19 cellular contexts compared by ENCODE assay signal in genomic region chr2:16655457-16655837, GRCh38. TPM values are rescaled to one million over a fixed set of nuclear protein-coding genes. Genes with fewer than 3 reads are reported as not detected.
A peak's percentile ranks its signal among the peaks of the same experiment; 100 is the strongest.
DNase-seq lines count a peak whose midpoint lies in the region; ATAC-seq and TF ChIP-seq lines count a peak whose summit lies in the region.
"Had no signal": no experiment of that assay in that cellular context is flagged by ENCODE, and none has a peak within 500 bp of the region (broad histone marks: within the 10 kb centered on the region; RNA-seq: fewer than 3 reads in every experiment).

No MANE protein-coding gene starts in this region.

- ATAC-seq in heart left ventricle (no peak), Right ventricle myocardium inferior (no peak)
- ATAC-seq: SK-N-SH treated with all-trans-retinoic acid at 6 μM for 48 hours had no signal

- peaks cover 5% of the 10 kb centered on the region for H3K36me3 Mint-ChIP-seq in glutamatergic neuron (ENCODE audit: unreplicated experiment)
- H3K36me3 Mint-ChIP-seq: CD4-positive, CD25-positive, alpha-beta regulatory T cell had no signal

- no peaks in the 10 kb centered on the region for H3K36me3 ChIP-seq in heart left ventricle
- H3K36me3 ChIP-seq in neutrophil: peaks cover 26% of the 10 kb centered on the region
- no peaks in the 10 kb centered on the region for H3K36me3 ChIP-seq in uterus
- H3K36me3 ChIP-seq: suprapubic skin had no signal

- H3K27ac ChIP-seq in heart left ventricle (peak overlapping the region in 8 of 12 donors; percentile 12 to 85 (median 37)), neutrophil (peak overlapping the region; percentile 59), uterus (peak overlapping the region; percentile 78 to 81)
- H3K27ac ChIP-seq: PC-9, suprapubic skin had no signal

- TF ChIP-seq CTCF in heart left ventricle (IDR thresholded peaks at IDR 0.05) (no peak), neutrophil (IDR thresholded peaks at IDR 0.05) (no peak), uterus (IDR thresholded peaks at IDR 0.05) (no peak), glutamatergic neuron (IDR thresholded peaks at IDR 0.05; ENCODE audit: partially characterized antibody, unreplicated experiment) (no peak)

- H3K9me3 Mint-ChIP-seq in glutamatergic neuron (ENCODE audit: unreplicated experiment): no peaks in the 10 kb centered on the region

- no peak overlapping the region for H3K4me3 ChIP-seq in heart left ventricle
- H3K4me3 ChIP-seq in neutrophil (ENCODE audit: low read depth in 1 of 2, low read length in 1 of 2): no peak overlapping the region
- no peak overlapping the region for H3K4me3 ChIP-seq in uterus
- H3K4me3 ChIP-seq: PC-9, suprapubic skin had no signal

- no peaks in the 10 kb centered on the region for H3K27me3 Mint-ChIP-seq in glutamatergic neuron (ENCODE audit: unreplicated experiment)

- H3K9me3 ChIP-seq in heart left ventricle: no peaks in the 10 kb centered on the region
- no peaks in the 10 kb centered on the region for H3K9me3 ChIP-seq in neutrophil
- no peaks in the 10 kb centered on the region for H3K9me3 ChIP-seq in uterus
- H3K9me3 ChIP-seq: suprapubic skin had no signal

- no peak overlapping the region for H3K4me3 Mint-ChIP-seq in glutamatergic neuron (ENCODE audit: unreplicated experiment)
- H3K4me3 Mint-ChIP-seq: CD4-positive, CD25-positive, alpha-beta regulatory T cell had no signal

- H3K4me1 Mint-ChIP-seq in glutamatergic neuron (ENCODE audit: low read depth, unreplicated experiment): peaks cover 23% of the 10 kb centered on the region
- H3K4me1 Mint-ChIP-seq: CD4-positive, CD25-positive, alpha-beta regulatory T cell had no signal

- H3K27me3 ChIP-seq in heart left ventricle (no peaks in the 10 kb centered on the region), neutrophil (no peaks in the 10 kb centered on the region), uterus (no peaks in the 10 kb centered on the region)
- H3K27me3 ChIP-seq: suprapubic skin had no signal

- H3K27ac Mint-ChIP-seq in glutamatergic neuron (ENCODE audit: unreplicated experiment): no peak overlapping the region
- H3K27ac Mint-ChIP-seq: CD4-positive, CD25-positive, alpha-beta regulatory T cell had no signal

- 78 to 85% (median 83%) methylated on average over 6 of the region's 6 CpGs for WGBS in heart left ventricle, 4 donors

- no peak for TF ChIP-seq POLR2A in heart left ventricle (IDR thresholded peaks at IDR 0.05)
- TF ChIP-seq POLR2A in uterus (IDR thresholded peaks at IDR 0.05): no peak

- H3K4me1 ChIP-seq in heart left ventricle: peaks cover 0 to 99% (median 52%) of the 10 kb centered on the region in 12 donors
- H3K4me1 ChIP-seq in neutrophil (ENCODE audit: control insufficient read depth in 1 of 2, insufficient read depth in 1 of 2, low read depth in 1 of 2, low read length in 1 of 2): peaks cover 62 to 66% of the 10 kb centered on the region in 2 experiments
- peaks cover 24 to 28% of the 10 kb centered on the region in 2 donors for H3K4me1 ChIP-seq in uterus

- no peak for DNase-seq in heart left ventricle
- no peak for DNase-seq in Right ventricle myocardium inferior (ENCODE audit: missing footprints)
- DNase-seq in ecto neural progenitor cell (ENCODE audit: low spot score): peak; percentile 26
- DNase-seq in uterus: peak in 1 of 2 donors; percentile 48
- no peak for DNase-seq in glutamatergic neuron
- DNase-seq in medulla oblongata (ENCODE audit: extremely low spot score): no peak
- no peak for DNase-seq in stimulated activated CD4-positive, alpha-beta T cell treated with anti-CD3 and anti-CD28 coated beads, Interleukin-15, amount 100 ng/mL, for 24 hours
- DNase-seq: activated CD4-positive, alpha-beta T cell treated with anti-CD3 and anti-CD28 coated beads, Interleukin-2, amount 50 U/mL, for 4 hours; activated naive CD4-positive, alpha-beta T cell treated with anti-CD3 and anti-CD28 coated beads, Interleukin-2, amount 50 U/mL, for 16 hours; activated T-cell treated with anti-CD3 and anti-CD28 coated beads, Interleukin-2, amount 50 U/mL, for 1 hour; CD4-positive, CD25-positive, alpha-beta regulatory T cell; DMS79; MM.1S; NCI-H2029 treated with DMSO at 0.1 percent for 48 hours; NCI-H524 had no signal

- intact Hi-C loops in heart left ventricle (cut with DNase I) (no loop called here), Right ventricle myocardium inferior (cut with DNase I) (no loop called here), uterus (cut with DNase I; ENCODE audit: low total_unique reads) (no loop called here)

RNA-seq across cellular contexts. Expression of gene CYRIA, which starts 10.2 kb away (rescaled TPM):
- 10 to 100 TPM in 2 of 9 donors, 1 to 10 TPM in 6, under 1 TPM in 1; 0.86 to 19.9 (median 3.0) TPM for total RNA-seq in heart left ventricle
- 1 to 10 TPM in 1 of 2 donors, under 1 TPM in 1; 0.95 to 1.6 TPM for polyA plus RNA-seq in heart left ventricle
- 5.1 TPM for total RNA-seq in Right ventricle myocardium inferior
- total RNA-seq in uterus: 10 to 100 TPM in 1 of 4 donors, 1 to 10 TPM in 3; 4.4 to 29.6 (median 8.1) TPM
- 19.3 TPM for total RNA-seq in glutamatergic neuron (ENCODE audit: unreplicated experiment)
- total RNA-seq: CD4-positive, CD25-positive, alpha-beta regulatory T cell had no signal
